In genomic region chr15:43795997-43796396, GRCh38 we compare ENCODE assay signal across 15 cellular contexts. TPM values are rescaled to one million over a fixed set of nuclear protein-coding genes. Genes with fewer than 3 reads are reported as not detected.
DNase-seq lines count a peak whose midpoint lies in the region; ATAC-seq and TF ChIP-seq lines count a peak whose summit lies in the region.
"Had no signal": no experiment of that assay in that cellular context is flagged by ENCODE, and none has a peak within 500 bp of the region (broad histone marks: within the 10 kb centered on the region; RNA-seq: fewer than 3 reads in every experiment).

No MANE protein-coding gene starts in this region.

- H3K27ac ChIP-seq in CD4-positive, alpha-beta T cell (ENCODE audit: low read depth, low read length), result no peak overlapping the region
- H3K27ac ChIP-seq in naive thymus-derived CD4-positive, alpha-beta T cell (ENCODE audit: low read depth, low read length), result peak overlapping the region; percentile 100
- H3K27ac ChIP-seq: pancreas had no signal

- H3K27me3 ChIP-seq in CD4-positive, alpha-beta T cell (ENCODE audit: control insufficient read depth, insufficient read depth, low read length), result no peaks in the 10 kb centered on the region
- H3K27me3 ChIP-seq in H7 (ENCODE audit: control insufficient read depth, insufficient read depth, low read length), result no peaks in the 10 kb centered on the region
- no peaks in the 10 kb centered on the region for H3K27me3 ChIP-seq in naive thymus-derived CD4-positive, alpha-beta T cell (ENCODE audit: control insufficient read depth in 2 of 2, insufficient read depth in 2 of 2, low read length in 2 of 2)
- H3K27me3 ChIP-seq: pancreas had no signal

- H3K36me3 ChIP-seq in H7 (replicated peaks; ENCODE audit: control insufficient read depth, insufficient read depth, low read length), result peaks cover 22% of the 10 kb centered on the region
- peaks cover 9 to 67% (median 16%) of the 10 kb centered on the region in 3 experiments for H3K36me3 ChIP-seq in naive thymus-derived CD4-positive, alpha-beta T cell (ENCODE audit: control insufficient read depth in 2 of 3, insufficient read depth in 3 of 3, low read length in 3 of 3)

- no peak overlapping the region for H3K4me3 ChIP-seq in H7 (ENCODE audit: insufficient read depth, low read depth, low read length)
- H3K4me3 ChIP-seq in naive thymus-derived CD4-positive, alpha-beta T cell (ENCODE audit: low read length), result no peak overlapping the region
- H3K4me3 ChIP-seq: mucosa of descending colon, pancreas, thoracic aorta had no signal

- H3K36me3 Mint-ChIP-seq in CD4-positive, alpha-beta T cell (ENCODE audit: low read depth), result peaks cover 90% of the 10 kb centered on the region
- peaks cover 83% of the 10 kb centered on the region for H3K36me3 Mint-ChIP-seq in activated T-helper 2 cell treated with anti-CD3 and anti-CD28 coated beads, Interferon-gamma antibody, Interleukin-2, Interleukin-4, amounts not matched to agents 10 μg/mL and 5 μg/mL and 100 μg/mL, durations not matched to agents 14 hours and 24 hours and 36 hours (ENCODE audit: low read depth)
- peaks cover 18 to 60% (median 49%) of the 10 kb centered on the region in 5 donors for H3K36me3 Mint-ChIP-seq in naive thymus-derived CD4-positive, alpha-beta T cell

- CTCF ChIA-PET in CD4-positive, alpha-beta T cell (lab: Charles Lee), result interaction anchor here (2.4 kb wide), 1 partner anchor 19 kb away, joined by 6 read pairs; the partner anchor contains the start of gene ELL3
- CTCF ChIA-PET in naive thymus-derived CD4-positive, alpha-beta T cell (lab: Charles Lee), result no interaction called here

- no peak for ATAC-seq in CD4-positive, alpha-beta T cell (ENCODE audit: poor library complexity)
- ATAC-seq in naive thymus-derived CD4-positive, alpha-beta T cell, result no peak
- ATAC-seq: left colon, mucosa of descending colon, pancreas had no signal

- H3K9me3 Mint-ChIP-seq in CD4-positive, alpha-beta T cell, result no peaks in the 10 kb centered on the region
- H3K9me3 Mint-ChIP-seq in activated T-helper 2 cell treated with anti-CD3 and anti-CD28 coated beads, Interferon-gamma antibody, Interleukin-2, Interleukin-4, amounts not matched to agents 10 μg/mL and 5 μg/mL and 100 μg/mL, durations not matched to agents 14 hours and 24 hours and 36 hours, result no peaks in the 10 kb centered on the region
- H3K9me3 Mint-ChIP-seq in naive thymus-derived CD4-positive, alpha-beta T cell, result no peaks in the 10 kb centered on the region
- H3K9me3 Mint-ChIP-seq: T-helper 1 cell treated with Interleukin-12 subunit alpha and Interleukin-12 subunit beta and Interleukin-4 antibody, amounts not matched to agents 30 μg/mL and 1 μg/mL, for 36 hours had no signal

- peak overlapping the region; percentile 68 for H3K4me3 Mint-ChIP-seq in CD4-positive, alpha-beta T cell
- no peak overlapping the region for H3K4me3 Mint-ChIP-seq in activated T-helper 2 cell treated with anti-CD3 and anti-CD28 coated beads, Interferon-gamma antibody, Interleukin-2, Interleukin-4, amounts not matched to agents 10 μg/mL and 5 μg/mL and 100 μg/mL, durations not matched to agents 14 hours and 24 hours and 36 hours (ENCODE audit: low read depth)
- H3K4me3 Mint-ChIP-seq in naive thymus-derived CD4-positive, alpha-beta T cell, result peak overlapping the region in 3 of 10 donors; percentile 16 to 49 (median 39)
- H3K4me3 Mint-ChIP-seq: T-helper 1 cell treated with Interleukin-12 subunit alpha and Interleukin-12 subunit beta and Interleukin-4 antibody, amounts not matched to agents 30 μg/mL and 1 μg/mL, for 36 hours had no signal

- peaks cover 18 to 31% of the 10 kb centered on the region in 2 donors for H3K4me1 ChIP-seq in naive thymus-derived CD4-positive, alpha-beta T cell (ENCODE audit: control insufficient read depth in 2 of 2, insufficient read depth in 2 of 2, low read length in 2 of 2)

- intact Hi-C loops in CD4-positive, alpha-beta T cell (cut with DNase I, micrococcal nuclease), result loop anchor here in 1 of 2 experiments (10.0 kb wide), 1 partner anchor 281 kb away; the partner anchor contains the start of gene MAP1A
- intact Hi-C loops in activated T-helper 2 cell treated with anti-CD3 and anti-CD28 coated beads, Interferon-gamma antibody, Interleukin-2, Interleukin-4, amounts not matched to agents 10 μg/mL and 5 μg/mL and 100 μg/mL, durations not matched to agents 14 hours and 24 hours and 36 hours (cut with micrococcal nuclease), result no loop called here
- intact Hi-C loops in naive thymus-derived CD4-positive, alpha-beta T cell (cut with micrococcal nuclease), result loop anchor here in 1 of 2 donors (10.0 kb wide), 1 partner anchor 1301 kb away; the partner anchor contains the start of genes SNAP23 and ZNF106

- POLR2A ChIA-PET in CD4-positive, alpha-beta T cell (lab: Charles Lee), result interaction anchor here (6.8 kb wide), 1 partner anchor 19 kb away, joined by 48 read pairs; the partner anchor contains the start of gene ELL3
- POLR2A ChIA-PET in naive thymus-derived CD4-positive, alpha-beta T cell (lab: Charles Lee), result interaction anchor here (0.6 to 5.6 kb wide), 6 partner anchors 8 to 46 kb away, joined by 3 to 42 read pairs (median 8); partner anchors contain the start of genes ELL3 and MFAP1

- no peak for TF ChIP-seq CTCF in CD4-positive, alpha-beta T cell (IDR thresholded peaks at IDR 0.05)

- peaks cover 91% of the 10 kb centered on the region for H3K4me1 Mint-ChIP-seq in CD4-positive, alpha-beta T cell (ENCODE audit: low read depth)
- peaks cover 41% of the 10 kb centered on the region for H3K4me1 Mint-ChIP-seq in activated T-helper 2 cell treated with anti-CD3 and anti-CD28 coated beads, Interferon-gamma antibody, Interleukin-2, Interleukin-4, amounts not matched to agents 10 μg/mL and 5 μg/mL and 100 μg/mL, durations not matched to agents 14 hours and 24 hours and 36 hours (ENCODE audit: low read depth)
- H3K4me1 Mint-ChIP-seq in naive thymus-derived CD4-positive, alpha-beta T cell, result peaks cover 49 to 82% (median 75%) of the 10 kb centered on the region in 7 donors

- no peak for DNase-seq in CD4-positive, alpha-beta T cell
- DNase-seq in H7, result peak; percentile 72
- DNase-seq in activated T-helper 2 cell treated with anti-CD3 and anti-CD28 coated beads, Interferon-gamma antibody, Interleukin-2, Interleukin-4, amounts not matched to agents 10 μg/mL and 5 μg/mL and 100 μg/mL, durations not matched to agents 14 hours and 24 hours and 36 hours (ENCODE audit: low spot score), result no peak
- DNase-seq in naive thymus-derived CD4-positive, alpha-beta T cell, result no peak
- DNase-seq in epidermal melanocyte (ENCODE audit: insufficient read length, low spot score), result no peak
- DNase-seq in NOMO-1 (lab: John Stamatoyannopoulos, UW; ENCODE audit: unreplicated experiment in 2 of 2), result no peak
- no peak for DNase-seq in cerebellum (ENCODE audit: low spot score)
- DNase-seq: left colon; mucosa of descending colon; NCI-H1417 treated with DMSO at 0.1 percent for 48 hours; pancreas; Right ventricle myocardium superior; stimulated activated CD4-positive, alpha-beta T cell treated with anti-CD3 and anti-CD28 coated beads, Interleukin-4, amount 100 ng/mL, for 24 hours had no signal

- H3K27ac Mint-ChIP-seq in CD4-positive, alpha-beta T cell, result peak overlapping the region; percentile 99
- H3K27ac Mint-ChIP-seq in activated T-helper 2 cell treated with anti-CD3 and anti-CD28 coated beads, Interferon-gamma antibody, Interleukin-2, Interleukin-4, amounts not matched to agents 10 μg/mL and 5 μg/mL and 100 μg/mL, durations not matched to agents 14 hours and 24 hours and 36 hours, result peak overlapping the region; percentile 5
- peak overlapping the region in 6 of 9 donors; percentile 32 to 98 (median 58) for H3K27ac Mint-ChIP-seq in naive thymus-derived CD4-positive, alpha-beta T cell

- H3K9me3 ChIP-seq in CD4-positive, alpha-beta T cell (ENCODE audit: control insufficient read depth, low read length), result no peaks in the 10 kb centered on the region
- H3K9me3 ChIP-seq in naive thymus-derived CD4-positive, alpha-beta T cell (ENCODE audit: control insufficient read depth in 2 of 3, low read length in 3 of 3), result no peaks in the 10 kb centered on the region
- H3K9me3 ChIP-seq: mucosa of descending colon, pancreas, thoracic aorta had no signal

- no peaks in the 10 kb centered on the region for H3K27me3 Mint-ChIP-seq in CD4-positive, alpha-beta T cell
- no peaks in the 10 kb centered on the region for H3K27me3 Mint-ChIP-seq in activated T-helper 2 cell treated with anti-CD3 and anti-CD28 coated beads, Interferon-gamma antibody, Interleukin-2, Interleukin-4, amounts not matched to agents 10 μg/mL and 5 μg/mL and 100 μg/mL, durations not matched to agents 14 hours and 24 hours and 36 hours (ENCODE audit: low read depth)
- H3K27me3 Mint-ChIP-seq in naive thymus-derived CD4-positive, alpha-beta T cell, result peaks cover 0 to 2% (median 0%) of the 10 kb centered on the region in 5 donors

RNA-seq across cellular contexts. Expression of gene SERF2, which starts 3.9 kb away (rescaled TPM):
- total RNA-seq in CD4-positive, alpha-beta T cell, result 100 to 1,000 TPM; 319 to 323 TPM
- total RNA-seq in H7 (2014; rRNA removed; shearing (Covaris generic)), result 372 and 456 TPM in 2 replicates
- 580 and 598 TPM in 2 replicates for total RNA-seq in activated T-helper 2 cell treated with anti-CD3 and anti-CD28 coated beads, Interferon-gamma antibody, Interleukin-2, Interleukin-4, amounts not matched to agents 10 μg/mL and 5 μg/mL and 100 μg/mL, durations not matched to agents 14 hours and 24 hours and 36 hours
- total RNA-seq in naive thymus-derived CD4-positive, alpha-beta T cell, result 100 to 1,000 TPM; 358 to 676 (median 553) TPM
- polyA plus RNA-seq in naive thymus-derived CD4-positive, alpha-beta T cell, result 1,000 to 10,000 TPM; 1,664 to 2,070 TPM
- 71.6 TPM for total RNA-seq in cerebellum

RNA-seq across cellular contexts. Expression of gene SERINC4, which starts 4.0 kb away (rescaled TPM):
- total RNA-seq in CD4-positive, alpha-beta T cell, result under 1 TPM in 1 of 2 experiments, not detected in 1; 0.36 TPM
- 0.22 and 0.38 TPM in 2 replicates for total RNA-seq in H7 (2014; rRNA removed; shearing (Covaris generic))
- 0.28 and 0.57 TPM in 2 replicates for total RNA-seq in activated T-helper 2 cell treated with anti-CD3 and anti-CD28 coated beads, Interferon-gamma antibody, Interleukin-2, Interleukin-4, amounts not matched to agents 10 μg/mL and 5 μg/mL and 100 μg/mL, durations not matched to agents 14 hours and 24 hours and 36 hours
- under 1 TPM in 4 of 5 experiments, not detected in 1; 0.13 to 0.57 (median 0.33) TPM for total RNA-seq in naive thymus-derived CD4-positive, alpha-beta T cell
- polyA plus RNA-seq in naive thymus-derived CD4-positive, alpha-beta T cell, result 1 to 10 TPM; 3.1 to 8.8 TPM
- total RNA-seq in cerebellum, result not detected
- total RNA-seq: thoracic aorta had no signal

RNA-seq across cellular contexts. Expression of gene HYPK, which starts 4.4 kb away (rescaled TPM):
- total RNA-seq in CD4-positive, alpha-beta T cell, result 10 to 100 TPM; 17.6 to 18.5 TPM
- 6.3 and 8.6 TPM in 2 replicates for total RNA-seq in H7 (2014; rRNA removed; shearing (Covaris generic))
- 23.6 and 24.3 TPM in 2 replicates for total RNA-seq in activated T-helper 2 cell treated with anti-CD3 and anti-CD28 coated beads, Interferon-gamma antibody, Interleukin-2, Interleukin-4, amounts not matched to agents 10 μg/mL and 5 μg/mL and 100 μg/mL, durations not matched to agents 14 hours and 24 hours and 36 hours
- total RNA-seq in naive thymus-derived CD4-positive, alpha-beta T cell, result 10 to 100 TPM; 16.9 to 32.1 (median 27.0) TPM
- polyA plus RNA-seq in naive thymus-derived CD4-positive, alpha-beta T cell, result 10 to 100 TPM in 1 of 2 donors, 1 to 10 TPM in 1; 7.5 to 28.2 TPM
- 8.9 TPM for total RNA-seq in cerebellum

RNA-seq across cellular contexts. Expression of gene ELL3, which starts 19.2 kb away (rescaled TPM):
- 1 to 10 TPM; 1.1 to 2.3 TPM for total RNA-seq in CD4-positive, alpha-beta T cell
- total RNA-seq in H7 (2014; rRNA removed; shearing (Covaris generic)), result 14.7 and 17.6 TPM in 2 replicates
- total RNA-seq in activated T-helper 2 cell treated with anti-CD3 and anti-CD28 coated beads, Interferon-gamma antibody, Interleukin-2, Interleukin-4, amounts not matched to agents 10 μg/mL and 5 μg/mL and 100 μg/mL, durations not matched to agents 14 hours and 24 hours and 36 hours, result 1.0 and 1.3 TPM in 2 replicates
- 1 to 10 TPM; 1.8 to 2.1 (median 1.9) TPM for total RNA-seq in naive thymus-derived CD4-positive, alpha-beta T cell
- 1 to 10 TPM; 2.9 to 4.9 TPM for polyA plus RNA-seq in naive thymus-derived CD4-positive, alpha-beta T cell
- 0.73 TPM for total RNA-seq in cerebellum

RNA-seq across cellular contexts. Expression of gene MFAP1, which starts 28.5 kb away (rescaled TPM):
- total RNA-seq in CD4-positive, alpha-beta T cell, result 10 to 100 TPM in 1 of 2 experiments, 1 to 10 TPM in 1; 9.4 to 10.6 TPM
- 25.3 and 29.8 TPM in 2 replicates for total RNA-seq in H7 (2014; rRNA removed; shearing (Covaris generic))
- total RNA-seq in activated T-helper 2 cell treated with anti-CD3 and anti-CD28 coated beads, Interferon-gamma antibody, Interleukin-2, Interleukin-4, amounts not matched to agents 10 μg/mL and 5 μg/mL and 100 μg/mL, durations not matched to agents 14 hours and 24 hours and 36 hours, result 43.7 and 44.3 TPM in 2 replicates
- 10 to 100 TPM in 4 of 5 experiments, 1 to 10 TPM in 1; 8.5 to 37.3 (median 21.8) TPM for total RNA-seq in naive thymus-derived CD4-positive, alpha-beta T cell
- polyA plus RNA-seq in naive thymus-derived CD4-positive, alpha-beta T cell, result 10 to 100 TPM in 1 of 2 donors, 1 to 10 TPM in 1; 8.1 to 22.4 TPM
- 16.4 TPM for total RNA-seq in cerebellum

Comparison
In these comparisons a context has a peak if more than half of its experiments do, and no peak if none do; other contexts are left out.
1. H3K27ac Mint-ChIP-seq: peak in every context shown above with its lines; median percentile 99 in CD4-positive, alpha-beta T cell; 58 in naive thymus-derived CD4-positive, alpha-beta T cell; 5 in activated T-helper 2 cell treated with anti-CD3 and anti-CD28 coated beads, Interferon-gamma antibody, Interleukin-2, Interleukin-4, amounts not matched to agents 10 μg/mL and 5 μg/mL and 100 μg/mL, durations not matched to agents 14 hours and 24 hours and 36 hours.